27 cellular contexts compared by ENCODE assay signal in genomic region chr2:218067523-218067922, GRCh38. TPM values are rescaled to one million over a fixed set of nuclear protein-coding genes. Genes with fewer than 3 reads are reported as not detected.
A peak's percentile ranks its signal among the peaks of the same experiment; 100 is the strongest.
DNase-seq lines count a peak whose midpoint lies in the region; FAIRE-seq and TF ChIP-seq lines count a peak whose summit lies in the region.
"Had no signal": no experiment of that assay in that cellular context is flagged by ENCODE, and none has a peak within 500 bp of the region (broad histone marks: within the 10 kb centered on the region; RNA-seq: fewer than 3 reads in every experiment).

No MANE protein-coding gene starts in this region.

- H3K4me1 ChIP-seq in esophagus muscularis mucosa: peaks cover 0 to 11% (median 9%) of the 10 kb centered on the region in 4 donors

- POLR2A ChIA-PET in activated CD4-positive, alpha-beta T cell treated with anti-CD3 and anti-CD28 coated beads, Interleukin-2, amount 10 ng/mL, durations not matched to agents 7 days and 5 days (lab: Charles Lee): no interaction called here

- peaks cover 0 to 26% (median 0%) of the 10 kb centered on the region in 4 donors for H3K27me3 ChIP-seq in esophagus muscularis mucosa

- H3K9me3 ChIP-seq in esophagus muscularis mucosa: no peaks in the 10 kb centered on the region
- H3K9me3 ChIP-seq: SK-N-SH had no signal

- no peaks in the 10 kb centered on the region for H3K36me3 Mint-ChIP-seq in activated CD4-positive, alpha-beta T cell treated with anti-CD3 and anti-CD28 coated beads, Interleukin-2, amount 10 ng/mL, durations not matched to agents 7 days and 5 days (ENCODE audit: low read depth)
- no peaks in the 10 kb centered on the region for H3K36me3 Mint-ChIP-seq in type B pancreatic cell
- H3K36me3 Mint-ChIP-seq: CD4-positive, CD25-positive, alpha-beta regulatory T cell; IgD-negative memory B cell; T-cell had no signal

- CTCF ChIA-PET in activated CD4-positive, alpha-beta T cell treated with anti-CD3 and anti-CD28 coated beads, Interleukin-2, amount 10 ng/mL, durations not matched to agents 7 days and 5 days (lab: Charles Lee): interaction anchor here (0.6 to 1.5 kb wide), 5 partner anchors 9 to 283 kb away, joined by 3 to 4 read pairs (median 3); no protein-coding TSS in a partner anchor

- WGBS in esophagus muscularis mucosa: 81% methylated on average over 4 of the region's 4 CpGs

- intact Hi-C loops in esophagus muscularis mucosa (cut with DNase I): no loop called here

- TF ChIP-seq CTCF in esophagus muscularis mucosa (IDR thresholded peaks at IDR 0.05): no peak
- TF ChIP-seq CTCF in type B pancreatic cell (conservative IDR thresholded peaks at IDR 0.05): no peak

- peaks cover 13% of the 10 kb centered on the region for H3K4me1 Mint-ChIP-seq in activated CD4-positive, alpha-beta T cell treated with anti-CD3 and anti-CD28 coated beads, Interleukin-2, amount 10 ng/mL, durations not matched to agents 7 days and 5 days
- H3K4me1 Mint-ChIP-seq in type B pancreatic cell (ENCODE audit: unreplicated experiment): no peaks in the 10 kb centered on the region

- no peak for TF ChIP-seq EP300 in esophagus muscularis mucosa (IDR thresholded peaks at IDR 0.05)

- H3K36me3 ChIP-seq in esophagus muscularis mucosa: no peaks in the 10 kb centered on the region

- H3K4me3 ChIP-seq in esophagus muscularis mucosa: no peak overlapping the region
- H3K4me3 ChIP-seq: GM12878, GM23338, PC-9 had no signal

- H3K4me3 Mint-ChIP-seq in activated CD4-positive, alpha-beta T cell treated with anti-CD3 and anti-CD28 coated beads, Interleukin-2, amount 10 ng/mL, durations not matched to agents 7 days and 5 days: no peak overlapping the region
- no peak overlapping the region for H3K4me3 Mint-ChIP-seq in type B pancreatic cell
- H3K4me3 Mint-ChIP-seq: GM23338, IgD-negative memory B cell, T-cell had no signal

- no peak overlapping the region for H3K27ac ChIP-seq in esophagus muscularis mucosa (replicated peaks in 1 of 4)
- H3K27ac ChIP-seq: PC-9, RWPE1 had no signal

- H3K27ac Mint-ChIP-seq in activated CD4-positive, alpha-beta T cell treated with anti-CD3 and anti-CD28 coated beads, Interleukin-2, amount 10 ng/mL, durations not matched to agents 7 days and 5 days: peak overlapping the region; percentile 9
- H3K27ac Mint-ChIP-seq in type B pancreatic cell: no peak overlapping the region
- H3K27ac Mint-ChIP-seq: GM23338, T-cell had no signal

- no peaks in the 10 kb centered on the region for H3K9me3 Mint-ChIP-seq in activated CD4-positive, alpha-beta T cell treated with anti-CD3 and anti-CD28 coated beads, Interleukin-2, amount 10 ng/mL, durations not matched to agents 7 days and 5 days
- no peaks in the 10 kb centered on the region for H3K9me3 Mint-ChIP-seq in type B pancreatic cell
- H3K9me3 Mint-ChIP-seq: GM23338, IgD-negative memory B cell, T-cell had no signal

- FAIRE-seq in GM12891 (lab: Jason Lieb, UNC): peak; percentile 35
- FAIRE-seq: GM12878 had no signal

- TF ChIP-seq POLR2A in GM12891 (IDR thresholded peaks at IDR 0.05; ENCODE audit: low read depth, low read length) (no peak), esophagus muscularis mucosa (IDR thresholded peaks at IDR 0.05; ENCODE audit: low read depth) (no peak)

- H3K27me3 Mint-ChIP-seq in activated CD4-positive, alpha-beta T cell treated with anti-CD3 and anti-CD28 coated beads, Interleukin-2, amount 10 ng/mL, durations not matched to agents 7 days and 5 days: peaks cover 10% of the 10 kb centered on the region
- peaks cover 50% of the 10 kb centered on the region for H3K27me3 Mint-ChIP-seq in type B pancreatic cell

- DNase-seq in activated CD4-positive, alpha-beta T cell treated with anti-CD3 and anti-CD28 coated beads, Interleukin-2, amount 10 ng/mL, durations not matched to agents 7 days and 5 days: no peak
- DNase-seq in activated CD4-positive, alpha-beta T cell treated with anti-CD3 and anti-CD28 coated beads for 1 hour: no peak
- DNase-seq in GM12891 (ENCODE audit: insufficient read length, low spot score) (no peak), esophagus muscularis mucosa (ENCODE audit: extremely low spot score) (peak; percentile 53), type B pancreatic cell (ENCODE audit: extremely low spot score, unreplicated experiment) (peak; percentile 67), DMS153 (lab: John Stamatoyannopoulos, UW) (no peak), SW480 (ENCODE audit: low spot score) (no peak), T1000 (lab: John Stamatoyannopoulos, UW) (no peak)
- DNase-seq: AML-193; CD4-positive, CD25-positive, alpha-beta regulatory T cell; DND-41; MV-4-11; NCI-H1694; NCI-H2081; NCI-H510A; NCI-H748 treated with DMSO at 0.1 percent for 48 hours; PC-9; SIG-M5; T-cell had no signal

TF ChIP-seq in GM12891, 5 proteins besides CTCF, POLR2A, EP300 and RAD21:
- TF ChIP-seq POU2F2 (IDR thresholded peaks at IDR 0.05; ENCODE audit: low read depth, low read length): no peak
- TF ChIP-seq TAF1 (IDR thresholded peaks at IDR 0.05; ENCODE audit: low read depth, low read length): no peak
- no peak for TF ChIP-seq PAX5 (IDR thresholded peaks at IDR 0.05; ENCODE audit: insufficient read depth, low read length, severe bottlenecking)
- TF ChIP-seq POLR2AphosphoS5 (IDR thresholded peaks at IDR 0.05; ENCODE audit: low read depth, low read length): no peak
- TF ChIP-seq SPI1 (IDR thresholded peaks at IDR 0.05; ENCODE audit: low read depth, low read length): no peak
TF ChIP-seq in GM12891: peak in this region for 0.

RNA-seq across cellular contexts. Expression of gene RUFY4, which starts 1.5 kb away (rescaled TPM):
- 1 to 10 TPM; 2.1 to 2.7 TPM for total RNA-seq in activated CD4-positive, alpha-beta T cell treated with anti-CD3 and anti-CD28 coated beads, Interleukin-2, amount 10 ng/mL, durations not matched to agents 7 days and 5 days
- polyA plus RNA-seq in GM12891 (2012; ENCODE audit: low read depth, missing spikeins): 6.0 TPM
- under 1 TPM in 1 of 4 donors, not detected in 3; 0.11 TPM for total RNA-seq in esophagus muscularis mucosa
- not detected in 2 replicates for total RNA-seq in type B pancreatic cell (ENCODE audit: low replicate concordance)
- total RNA-seq: A172, GM23338, M059J, PC-9 had no signal
- polyA plus RNA-seq: AG04450, SK-N-SH had no signal

RNA-seq across cellular contexts. Expression of gene CXCR2, which starts 58.3 kb away (rescaled TPM):
- under 1 TPM; 0.20 to 0.37 TPM for total RNA-seq in activated CD4-positive, alpha-beta T cell treated with anti-CD3 and anti-CD28 coated beads, Interleukin-2, amount 10 ng/mL, durations not matched to agents 7 days and 5 days
- 0.68 TPM for polyA plus RNA-seq in GM12891 (2012; ENCODE audit: low read depth, missing spikeins)
- total RNA-seq in esophagus muscularis mucosa: 1 to 10 TPM in 1 of 4 donors, under 1 TPM in 2, not detected in 1; 0.11 to 2.8 (median 0.42) TPM
- total RNA-seq in type B pancreatic cell (ENCODE audit: low replicate concordance): not detected in 2 replicates
- total RNA-seq: A172; CD4-positive, CD25-positive, alpha-beta regulatory T cell; M059J; PC-9 had no signal
- polyA plus RNA-seq: AG04450; CD4-positive, CD25-positive, alpha-beta regulatory T cell; SK-N-SH had no signal

Comparison
In these comparisons a context has a peak if more than half of its experiments do, and no peak if none do; other contexts are left out.
1. DNase-seq: peak in esophagus muscularis mucosa (single experiment) and type B pancreatic cell (single experiment); none in activated CD4-positive, alpha-beta T cell treated with anti-CD3 and anti-CD28 coated beads, Interleukin-2, amount 10 ng/mL, durations not matched to agents 7 days and 5 days (single experiment), activated CD4-positive, alpha-beta T cell treated with anti-CD3 and anti-CD28 coated beads for 1 hour (single experiment), GM12891 (single experiment), DMS153 (single experiment), SW480 (single experiment) and T1000 (single experiment).